21 cellular contexts compared by ENCODE assay signal in genomic region chr7:150936018-150936417, GRCh38. TPM values are rescaled to one million over a fixed set of nuclear protein-coding genes. Genes with fewer than 3 reads are reported as not detected.
DNase-seq lines count a peak whose midpoint lies in the region; ATAC-seq and TF ChIP-seq lines count a peak whose summit lies in the region.
"Had no signal": no experiment of that assay in that cellular context is flagged by ENCODE, and none has a peak within 500 bp of the region (broad histone marks: within the 10 kb centered on the region; RNA-seq: fewer than 3 reads in every experiment).

No MANE protein-coding gene starts in this region.

- H3K4me1 Mint-ChIP-seq in activated T-cell treated with anti-CD3 and anti-CD28 coated beads, Interleukin-2, amount 50 U/mL, for 24 hours (ENCODE audit: low read depth) = peaks cover 26% of the 10 kb centered on the region
- H3K4me1 Mint-ChIP-seq in GM23338 = no peaks in the 10 kb centered on the region

- no peaks in the 10 kb centered on the region for H3K79me2 ChIP-seq in GM23338 (replicated peaks; ENCODE audit: insufficient read depth)
- H3K79me2 ChIP-seq in osteoblast (ENCODE audit: insufficient read depth, low read length) = no peaks in the 10 kb centered on the region

- H3K9me2 ChIP-seq in GM23338 (ENCODE audit: insufficient read depth) = no peaks in the 10 kb centered on the region

- H3K4me1 ChIP-seq in GM23338 (ENCODE audit: insufficient read depth) (no peaks in the 10 kb centered on the region), osteoblast (ENCODE audit: insufficient read depth, low read length) (peaks cover 3% of the 10 kb centered on the region)
- H3K4me1 ChIP-seq: SJCRH30 had no signal

- H3K9me3 Mint-ChIP-seq in activated T-cell treated with anti-CD3 and anti-CD28 coated beads, Interleukin-2, amount 50 U/mL, for 24 hours = no peaks in the 10 kb centered on the region
- H3K9me3 Mint-ChIP-seq in GM23338 = no peaks in the 10 kb centered on the region
- H3K9me3 Mint-ChIP-seq: CD8-positive, alpha-beta memory T cell had no signal

- H3K27ac Mint-ChIP-seq in activated T-cell treated with anti-CD3 and anti-CD28 coated beads, Interleukin-2, amount 50 U/mL, for 24 hours = no peak overlapping the region
- H3K27ac Mint-ChIP-seq in GM23338 = 0 out of 2 replicates have a peak overlapping the region, but pooled peaks have one; percentile 6
- H3K27ac Mint-ChIP-seq: CD8-positive, alpha-beta memory T cell had no signal

- H3K36me3 ChIP-seq in GM23338 (ENCODE audit: insufficient read depth) (no peaks in the 10 kb centered on the region), osteoblast (ENCODE audit: insufficient read depth, low read length) (no peaks in the 10 kb centered on the region)
- H3K36me3 ChIP-seq: SJCRH30 had no signal

- peak; percentile 14 for DNase-seq in activated T-cell treated with anti-CD3 and anti-CD28 coated beads, Interleukin-2, amount 50 U/mL, for 24 hours
- no peak for DNase-seq in activated T-cell treated with anti-CD3 and anti-CD28 coated beads for 4 hours
- no peak for DNase-seq in GM23338 (ENCODE audit: low spot score)
- peak; percentile 40 for DNase-seq in islet precursor cell
- DNase-seq in osteoblast (ENCODE audit: insufficient read length, low spot score, missing footprints) = peak; percentile 18
- DNase-seq in globus pallidus (ENCODE audit: low spot score) = no peak
- no peak for DNase-seq in Ammon's horn (ENCODE audit: low spot score)
- DNase-seq: 8988T; AML-193; CD8-positive, alpha-beta memory T cell; GDM1; NCI-H1105; NCI-H146; NCI-H2029; NCI-H226; NCI-H510A treated with DMSO at 0.1 percent for 48 hours; NCI-H748 treated with DMSO at 0.1 percent for 48 hours; NK-92 treated with Interleukin-12 subunit alpha and Interleukin-12 subunit beta, amount 100 ng/mL, for 24 hours; SJCRH30 had no signal

- H2AFZ ChIP-seq in GM23338 (no peak overlapping the region), osteoblast (ENCODE audit: low read length) (no peak overlapping the region)

- no peaks in the 10 kb centered on the region for H3K9me3 ChIP-seq in osteoblast (ENCODE audit: low read depth, low read length)
- H3K9me3 ChIP-seq: SJCRH30 had no signal

- H3K4me3 ChIP-seq in GM23338 (no peak overlapping the region), osteoblast (ENCODE audit: insufficient read depth, low read length) (no peak overlapping the region)
- H3K4me3 ChIP-seq: SJCRH30 had no signal

- no peaks in the 10 kb centered on the region for H3F3A ChIP-seq in GM23338 (replicated peaks; ENCODE audit: low read depth)

- TF ChIP-seq CTCF in GM23338 (conservative IDR thresholded peaks at IDR 0.05; ENCODE audit: low read depth in 2 of 2) (no peak), osteoblast (IDR thresholded peaks at IDR 0.05; ENCODE audit: extremely low read depth, low read depth, low read length) (no peak)

- H3K36me3 Mint-ChIP-seq in activated T-cell treated with anti-CD3 and anti-CD28 coated beads, Interleukin-2, amount 50 U/mL, for 24 hours (ENCODE audit: low read depth) = no peaks in the 10 kb centered on the region
- H3K36me3 Mint-ChIP-seq in GM23338 (ENCODE audit: low read depth) = no peaks in the 10 kb centered on the region
- H3K36me3 Mint-ChIP-seq: CD8-positive, alpha-beta memory T cell had no signal

- H3K27ac ChIP-seq in GM23338 (ENCODE audit: low read depth) (no peak overlapping the region), osteoblast (ENCODE audit: low read depth, low read length) (no peak overlapping the region)
- H3K27ac ChIP-seq: C4-2B, KMS-11, SJCRH30 had no signal

- no peak overlapping the region for H3K4me3 Mint-ChIP-seq in activated T-cell treated with anti-CD3 and anti-CD28 coated beads, Interleukin-2, amount 50 U/mL, for 24 hours
- H3K4me3 Mint-ChIP-seq in GM23338 = no peak overlapping the region
- H3K4me3 Mint-ChIP-seq: CD8-positive, alpha-beta memory T cell had no signal

- no peak for ATAC-seq in GM23338

- no peaks in the 10 kb centered on the region for H3K27me3 ChIP-seq in GM23338 (ENCODE audit: insufficient read depth)
- no peaks in the 10 kb centered on the region for H3K27me3 ChIP-seq in osteoblast (ENCODE audit: insufficient read depth, low read length)
- H3K27me3 ChIP-seq: SJCRH30 had no signal

- H3K4me2 ChIP-seq in GM23338 (no peak overlapping the region), osteoblast (ENCODE audit: insufficient read depth, low read length) (no peak overlapping the region)
- H3K4me2 ChIP-seq: KMS-11 had no signal

- H3K27me3 Mint-ChIP-seq in activated T-cell treated with anti-CD3 and anti-CD28 coated beads, Interleukin-2, amount 50 U/mL, for 24 hours = no peaks in the 10 kb centered on the region
- peaks cover 14% of the 10 kb centered on the region for H3K27me3 Mint-ChIP-seq in GM23338 (ENCODE audit: insufficient read depth, low read depth, poor library complexity)
- H3K27me3 Mint-ChIP-seq: CD8-positive, alpha-beta memory T cell had no signal

- H4K20me1 ChIP-seq in GM23338 (replicated peaks; ENCODE audit: insufficient read depth) (no peaks in the 10 kb centered on the region), osteoblast (ENCODE audit: insufficient read depth, low read length) (no peaks in the 10 kb centered on the region)

TF ChIP-seq in GM23338, 12 proteins besides CTCF, POLR2A, EP300 and RAD21:
- TF ChIP-seq EZH2phosphoT487 (IDR thresholded peaks at IDR 0.05; ENCODE audit: unreplicated experiment) (no peak), CREB1 (CRISPR knock-in tag; IDR thresholded peaks at IDR 0.05; ENCODE audit: low read depth) (no peak)

RNA-seq across cellular contexts. Expression of gene KCNH2, which starts 42.1 kb away (rescaled TPM):
- total RNA-seq in GM23338 (2014; rRNA removed; shearing (Covaris generic)) = 11.3 and 14.7 TPM in 2 replicates
- 2.6 and 2.9 TPM in 2 replicates for polyA plus RNA-seq in GM23338 (2016; fragmentation: Nextera tagmentation; extraction: Ambion mirVana)
- not detected in 2 replicates for total RNA-seq in osteoblast

RNA-seq across cellular contexts. Expression of gene NOS3, which starts 54.8 kb away (rescaled TPM):
- 6.1 and 13.3 TPM in 2 replicates for total RNA-seq in GM23338 (2014; rRNA removed; shearing (Covaris generic))
- polyA plus RNA-seq in GM23338 (2016; fragmentation: Nextera tagmentation; extraction: Ambion mirVana) = 2.6 and 3.1 TPM in 2 replicates
- total RNA-seq in osteoblast = not detected in 2 replicates

Comparison
In these comparisons a context has a peak if more than half of its experiments do, and no peak if none do; other contexts are left out.
1. DNase-seq: peak in activated T-cell treated with anti-CD3 and anti-CD28 coated beads, Interleukin-2, amount 50 U/mL, for 24 hours (single experiment), islet precursor cell (single experiment) and osteoblast (single experiment); none in activated T-cell treated with anti-CD3 and anti-CD28 coated beads for 4 hours (single experiment), GM23338 (single experiment), globus pallidus (single experiment) and Ammon's horn (single experiment).
2. RNA of gene KCNH2, which starts 42.1 kb away (total RNA-seq): 11.3 to 14.7 TPM in GM23338; not detected in osteoblast; every median in the first group is over 10 times any median in the second.